ENCODE assay signal across 8 cellular contexts in genomic region chr10:93062499-93063216, GRCh38. TPM values are rescaled to one million over a fixed set of nuclear protein-coding genes. Genes with fewer than 3 reads are reported as not detected.
A peak's percentile ranks its signal among the peaks of the same experiment; 100 is the strongest.
DNase-seq lines count a peak whose midpoint lies in the region; ATAC-seq and TF ChIP-seq lines count a peak whose summit lies in the region.

No MANE protein-coding gene starts in this region.

- peak; percentile 48 for DNase-seq in COLO668 (lab: John Stamatoyannopoulos, UW; ENCODE audit: unreplicated experiment)
- no peak for DNase-seq in ascending aorta (ENCODE audit: low spot score in 2 of 2)
- peak; percentile 85 for DNase-seq in iPS-NIHi11 (ENCODE audit: low spot score)
- peak; percentile 74 for DNase-seq in stimulated activated CD4-positive, alpha-beta T cell treated with anti-CD3 and anti-CD28 coated beads, Interleukin-15, amount 100 ng/mL, for 24 hours
- DNase-seq in amniotic stem cell (lab: John Stamatoyannopoulos, UW), result no peak
- no peak for DNase-seq in ovary
- DNase-seq in G401 (ENCODE audit: low spot score), result no peak

- WGBS in ovary, 3 donors, result 1 to 3% (median 2%) methylated on average over 47 to 72 of the region's 72 CpGs

- ATAC-seq in HG03135 (IDR thresholded peaks at IDR 0.05; ENCODE audit: unreplicated experiment), result peak; percentile 67

- H3K9me3 ChIP-seq in ascending aorta (no peaks in the 10 kb centered on the region), ovary (no peaks in the 10 kb centered on the region)

- no peak for TF ChIP-seq EP300 in ovary (IDR thresholded peaks at IDR 0.05)

- H3K27ac ChIP-seq in ascending aorta (no peak overlapping the region), ovary (no peak overlapping the region)

- H3K27me3 ChIP-seq in ascending aorta, result no peaks in the 10 kb centered on the region
- H3K27me3 ChIP-seq in ovary, result no peaks in the 10 kb centered on the region

- TF ChIP-seq CTCF in ascending aorta (IDR thresholded peaks at IDR 0.05) (peak in 1 of 3 experiments; percentile 48), ovary (IDR thresholded peaks at IDR 0.05) (no peak)

- H3K36me3 ChIP-seq in ascending aorta (no peaks in the 10 kb centered on the region), ovary (no peaks in the 10 kb centered on the region)

- no peak for TF ChIP-seq POLR2A in ovary (IDR thresholded peaks at IDR 0.05)

- H3K4me1 ChIP-seq in ascending aorta (peaks cover 13 to 16% of the 10 kb centered on the region in 2 donors), ovary (ENCODE audit: insufficient read depth) (peaks cover 11% of the 10 kb centered on the region)

- intact Hi-C loops in ascending aorta (cut with DNase I) (loop anchor here (5.0 kb wide), 1 partner anchor 55 kb away; no protein-coding TSS in a partner anchor), ovary (cut with DNase I) (no loop called here)

- peak overlapping the region; percentile 40 to 59 for H3K4me3 ChIP-seq in ascending aorta
- H3K4me3 ChIP-seq in ovary, result no peak overlapping the region

- in situ Hi-C loops in G401 (cut with HindIII; ENCODE audit: low sequenced_read_pairs), result no loop called here

RNA-seq across cellular contexts. Expression of gene CYP26C1, which starts 2.1 kb away (rescaled TPM):
- total RNA-seq in ascending aorta (not detected), ovary (under 1 TPM in 4 of 7 donors, not detected in 3; 0.05 to 0.20 (median 0.08) TPM)
- under 1 TPM in 1 of 2 donors, not detected in 1; 0.07 TPM for polyA plus RNA-seq in ovary
- total RNA-seq in G401 (2014; rRNA removed; shearing (Covaris generic)), result 0.80 TPM in 1 of 2 replicates, not detected in the other

RNA-seq across cellular contexts. Expression of gene CYP26A1, which starts 11.0 kb away (rescaled TPM):
- not detected for total RNA-seq in ascending aorta
- total RNA-seq in ovary, result under 1 TPM in 1 of 7 donors, not detected in 6; 0.22 TPM
- not detected for polyA plus RNA-seq in ovary
- 0.24 and 0.25 TPM in 2 replicates for total RNA-seq in G401 (2014; rRNA removed; shearing (Covaris generic))

Comparison
In these comparisons a context has a peak if more than half of its experiments do, and no peak if none do; other contexts are left out.
1. DNase-seq: peak in COLO668 (single experiment), iPS-NIHi11 (single experiment) and stimulated activated CD4-positive, alpha-beta T cell treated with anti-CD3 and anti-CD28 coated beads, Interleukin-15, amount 100 ng/mL, for 24 hours (single experiment); none in ascending aorta (0 of 2), amniotic stem cell (single experiment), ovary (0 of 5) and G401 (single experiment).